In genomic region chr4:118954246-118954645, GRCh38 we compare ENCODE assay signal across 10 cellular contexts.
DNase-seq lines count a peak whose midpoint lies in the region; ATAC-seq and TF ChIP-seq lines count a peak whose summit lies in the region.
"Had no signal": no experiment of that assay in that cellular context is flagged by ENCODE, and none has a peak within 500 bp of the region (broad histone marks: within the 10 kb centered on the region; RNA-seq: fewer than 3 reads in every experiment).

No MANE protein-coding gene starts in this region.

- intact Hi-C loops in Right ventricle myocardium inferior (cut with DNase I) = no loop called here

- DNase-seq in cardiac muscle cell (ENCODE audit: low read depth in 1 of 2, low spot score in 1 of 2) = peak in 1 of 2 donors; percentile 67
- DNase-seq in Right ventricle myocardium inferior (ENCODE audit: missing footprints) = no peak
- DNase-seq in type B pancreatic cell (ENCODE audit: extremely low spot score, unreplicated experiment) = no peak
- DNase-seq in NCI-H510A treated with DMSO at 0.1 percent for 48 hours (lab: John Stamatoyannopoulos, UW) = no peak
- DNase-seq in NCI-H2107 treated with DMSO at 0.1 percent for 48 hours (lab: John Stamatoyannopoulos, UW; ENCODE audit: unreplicated experiment) = no peak

- no peaks in the 10 kb centered on the region for H3K9me3 Mint-ChIP-seq in type B pancreatic cell
- H3K9me3 Mint-ChIP-seq: T-helper 1 cell treated with Interleukin-12 subunit alpha and Interleukin-12 subunit beta and Interleukin-4 antibody, amounts not matched to agents 30 μg/mL and 1 μg/mL, for 36 hours had no signal

- no peak overlapping the region for H3K27ac ChIP-seq in cardiac muscle cell
- H3K27ac ChIP-seq in gastroesophageal sphincter = peak overlapping the region; percentile 77 to 87 (median 82)

- TF ChIP-seq EP300 in gastroesophageal sphincter (IDR thresholded peaks at IDR 0.05) = no peak

- no peak overlapping the region for H3K27ac Mint-ChIP-seq in type B pancreatic cell
- H3K27ac Mint-ChIP-seq: activated naive CD8-positive, alpha-beta T cell; T-helper 1 cell treated with Interleukin-12 subunit alpha and Interleukin-12 subunit beta and Interleukin-4 antibody, amounts not matched to agents 30 μg/mL and 1 μg/mL, for 36 hours had no signal

- peak; percentile 51 for TF ChIP-seq CTCF in cardiac muscle cell (IDR thresholded peaks at IDR 0.05; ENCODE audit: low read depth, low read length)
- TF ChIP-seq CTCF in gastroesophageal sphincter (IDR thresholded peaks at IDR 0.05) = peak in 1 of 4 experiments; percentile 18
- TF ChIP-seq CTCF in type B pancreatic cell (conservative IDR thresholded peaks at IDR 0.05) = peak; percentile 34

- no peak for TF ChIP-seq POLR2A in gastroesophageal sphincter (IDR thresholded peaks at IDR 0.05)

- H3K36me3 Mint-ChIP-seq in type B pancreatic cell = peaks cover 3% of the 10 kb centered on the region
- H3K36me3 Mint-ChIP-seq: activated naive CD8-positive, alpha-beta T cell had no signal

- ATAC-seq in Right ventricle myocardium inferior (no peak), SK-N-SH treated with all-trans-retinoic acid at 6 μM for 48 hours (peak; percentile 79), gastroesophageal sphincter (no peak), GM18502 (IDR thresholded peaks at IDR 0.05; ENCODE audit: poor library complexity, unreplicated experiment) (no peak)

- H3K36me3 ChIP-seq in cardiac muscle cell (no peaks in the 10 kb centered on the region), gastroesophageal sphincter (no peaks in the 10 kb centered on the region)

- WGBS in gastroesophageal sphincter (ENCODE audit: low coverage in 1 of 2), 2 donors = 27 to 33% methylated on average over 2 of the region's 2 CpGs

- no peaks in the 10 kb centered on the region for H3K27me3 ChIP-seq in cardiac muscle cell
- H3K27me3 ChIP-seq in gastroesophageal sphincter = no peaks in the 10 kb centered on the region

- H3K27me3 Mint-ChIP-seq in type B pancreatic cell = peaks cover under 1% of the 10 kb centered on the region
- H3K27me3 Mint-ChIP-seq: activated naive CD8-positive, alpha-beta T cell had no signal

- H3K4me1 ChIP-seq in cardiac muscle cell (ENCODE audit: low read depth) (peaks cover 15% of the 10 kb centered on the region), gastroesophageal sphincter (peaks cover 21 to 94% (median 51%) of the 10 kb centered on the region in 3 donors)

- peaks cover 10% of the 10 kb centered on the region for H3K4me1 Mint-ChIP-seq in type B pancreatic cell (ENCODE audit: unreplicated experiment)

- no peak overlapping the region for H3K4me3 Mint-ChIP-seq in type B pancreatic cell
- H3K4me3 Mint-ChIP-seq: activated naive CD8-positive, alpha-beta T cell; T-helper 1 cell treated with Interleukin-12 subunit alpha and Interleukin-12 subunit beta and Interleukin-4 antibody, amounts not matched to agents 30 μg/mL and 1 μg/mL, for 36 hours had no signal

- H3K9me3 ChIP-seq in cardiac muscle cell (ENCODE audit: low read depth) (no peaks in the 10 kb centered on the region), gastroesophageal sphincter (no peaks in the 10 kb centered on the region)

- H3K4me3 ChIP-seq in cardiac muscle cell (no peak overlapping the region), gastroesophageal sphincter (no peak overlapping the region)

TF ChIP-seq in SK-N-SH treated with all-trans-retinoic acid at 6 μM for 48 hours, 23 proteins besides CTCF, POLR2A, EP300 and RAD21:
- no peak for TF ChIP-seq TOX (CRISPR knock-in tag; IDR thresholded peaks at IDR 0.05; ENCODE audit: borderline replicate concordance)
- no peak for TF ChIP-seq RARB (CRISPR knock-in tag; IDR thresholded peaks at IDR 0.05)
- TF ChIP-seq ZNF8 (CRISPR knock-in tag; IDR thresholded peaks at IDR 0.05) = no peak
- TF ChIP-seq, protein P1, sequence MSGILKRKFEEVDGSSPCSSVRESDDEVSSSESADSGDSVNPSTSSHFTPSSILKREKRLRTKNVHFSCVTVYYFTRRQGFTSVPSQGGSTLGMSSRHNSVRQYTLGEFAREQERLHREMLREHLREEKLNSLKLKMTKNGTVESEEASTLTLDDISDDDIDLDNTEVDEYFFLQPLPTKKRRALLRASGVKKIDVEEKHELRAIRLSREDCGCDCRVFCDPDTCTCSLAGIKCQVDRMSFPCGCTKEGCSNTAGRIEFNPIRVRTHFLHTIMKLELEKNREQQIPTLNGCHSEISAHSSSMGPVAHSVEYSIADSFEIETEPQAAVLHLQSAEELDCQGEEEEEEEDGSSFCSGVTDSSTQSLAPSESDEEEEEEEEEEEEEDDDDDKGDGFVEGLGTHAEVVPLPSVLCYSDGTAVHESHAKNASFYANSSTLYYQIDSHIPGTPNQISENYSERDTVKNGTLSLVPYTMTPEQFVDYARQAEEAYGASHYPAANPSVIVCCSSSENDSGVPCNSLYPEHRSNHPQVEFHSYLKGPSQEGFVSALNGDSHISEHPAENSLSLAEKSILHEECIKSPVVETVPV (CRISPR knock-in tag; IDR thresholded peaks at IDR 0.05) = no peak
- TF ChIP-seq, protein P2, sequence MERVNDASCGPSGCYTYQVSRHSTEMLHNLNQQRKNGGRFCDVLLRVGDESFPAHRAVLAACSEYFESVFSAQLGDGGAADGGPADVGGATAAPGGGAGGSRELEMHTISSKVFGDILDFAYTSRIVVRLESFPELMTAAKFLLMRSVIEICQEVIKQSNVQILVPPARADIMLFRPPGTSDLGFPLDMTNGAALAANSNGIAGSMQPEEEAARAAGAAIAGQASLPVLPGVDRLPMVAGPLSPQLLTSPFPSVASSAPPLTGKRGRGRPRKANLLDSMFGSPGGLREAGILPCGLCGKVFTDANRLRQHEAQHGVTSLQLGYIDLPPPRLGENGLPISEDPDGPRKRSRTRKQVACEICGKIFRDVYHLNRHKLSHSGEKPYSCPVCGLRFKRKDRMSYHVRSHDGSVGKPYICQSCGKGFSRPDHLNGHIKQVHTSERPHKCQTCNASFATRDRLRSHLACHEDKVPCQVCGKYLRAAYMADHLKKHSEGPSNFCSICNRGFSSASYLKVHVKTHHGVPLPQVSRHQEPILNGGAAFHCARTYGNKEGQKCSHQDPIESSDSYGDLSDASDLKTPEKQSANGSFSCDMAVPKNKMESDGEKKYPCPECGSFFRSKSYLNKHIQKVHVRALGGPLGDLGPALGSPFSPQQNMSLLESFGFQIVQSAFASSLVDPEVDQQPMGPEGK (CRISPR knock-in tag; IDR thresholded peaks at IDR 0.05; ENCODE audit: borderline replicate concordance) = no peak
- TF ChIP-seq PPARA (CRISPR knock-in tag; IDR thresholded peaks at IDR 0.05; ENCODE audit: borderline replicate concordance) = no peak
- TF ChIP-seq ZC3H10 (CRISPR knock-in tag; IDR thresholded peaks at IDR 0.05) = no peak
- TF ChIP-seq ESRRG (CRISPR knock-in tag; IDR thresholded peaks at IDR 0.05) = no peak
